In the genomic region with DNA sequence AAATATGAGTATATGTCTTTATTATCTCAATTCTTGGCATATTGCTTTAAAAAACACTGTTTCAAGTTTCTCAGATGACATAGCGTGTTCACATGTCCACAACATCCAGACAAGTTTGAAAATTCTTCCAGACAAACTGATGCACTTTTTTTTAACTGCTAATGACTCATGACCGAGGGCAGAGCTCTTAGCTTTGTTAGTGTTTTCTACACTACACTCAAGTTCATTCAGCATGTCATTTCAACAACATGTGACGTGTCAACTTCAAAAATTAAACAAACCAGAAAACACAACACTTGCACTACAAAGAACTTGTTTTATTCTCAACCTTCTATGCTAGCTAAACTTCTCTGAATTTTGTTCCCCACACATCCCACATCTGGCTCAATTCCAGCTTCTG, we compare ENCODE assay signal across 26 cellular contexts.
A peak's percentile ranks its signal among the peaks of the same experiment; 100 is the strongest.
DNase-seq lines count a peak whose midpoint lies in the region; ATAC-seq, FAIRE-seq and TF ChIP-seq lines count a peak whose summit lies in the region.
"Had no signal": no experiment of that assay in that cellular context is flagged by ENCODE, and none has a peak within 500 bp of the region (broad histone marks: within the 10 kb centered on the region; RNA-seq: fewer than 3 reads in every experiment).

No MANE protein-coding gene starts in this region.

- H3K4me3 ChIP-seq in endothelial cell of umbilical vein (replicated peaks in 1 of 3; ENCODE audit: insufficient read depth in 1 of 3, low read depth in 1 of 3, low read length in 3 of 3) = no peak overlapping the region
- H3K4me3 ChIP-seq in left lung = no peak overlapping the region
- H3K4me3 ChIP-seq: cardiac muscle cell, upper lobe of left lung had no signal

- H3K79me2 ChIP-seq in endothelial cell of umbilical vein (ENCODE audit: control insufficient read depth, insufficient read depth, low read length) = no peaks in the 10 kb centered on the region

- no TSS peak for BruUV-seq in endothelial cell of umbilical vein (replicated peaks; lab: Mats Ljungman, UMichigan)

- H2AFZ ChIP-seq in endothelial cell of umbilical vein (ENCODE audit: low read depth, low read length) = peak overlapping the region; percentile 55

- CTCF ChIA-PET in endothelial cell of umbilical vein (lab: Charles Lee) = interaction anchor here (1.1 to 1.6 kb wide), 2 partner anchors 15 to 18 kb away, joined by 3 to 4 read pairs; no protein-coding TSS in a partner anchor

- H3K27me3 ChIP-seq in endothelial cell of umbilical vein (ENCODE audit: control insufficient read depth in 2 of 2, insufficient read depth in 2 of 2, low read length in 2 of 2) (no peaks in the 10 kb centered on the region), left lung (no peaks in the 10 kb centered on the region)
- H3K27me3 ChIP-seq: cardiac muscle cell, foreskin keratinocyte, upper lobe of left lung had no signal

- H3K27ac ChIP-seq in endothelial cell of umbilical vein (ENCODE audit: insufficient read depth, low read depth, low read length) = peak overlapping the region; percentile 58
- H3K27ac ChIP-seq in left lung = no peak overlapping the region
- H3K27ac ChIP-seq: cardiac muscle cell, foreskin keratinocyte, upper lobe of left lung, WERI-Rb-1 had no signal

- FAIRE-seq in endothelial cell of umbilical vein (lab: Jason Lieb, UNC) = peak; percentile 88
- FAIRE-seq: H1 had no signal

- peak overlapping the region; percentile 34 for H3K4me2 ChIP-seq in endothelial cell of umbilical vein (ENCODE audit: insufficient read depth, low read length)

- peak overlapping the region; percentile 39 for H3K9ac ChIP-seq in endothelial cell of umbilical vein (replicated peaks; ENCODE audit: extremely low read depth, insufficient read depth, low read length)

- peaks cover 21% of the 10 kb centered on the region for H3K4me1 ChIP-seq in endothelial cell of umbilical vein (ENCODE audit: control insufficient read depth, extremely low read depth, insufficient read depth, low read length)
- no peaks in the 10 kb centered on the region for H3K4me1 ChIP-seq in left lung
- H3K4me1 ChIP-seq: upper lobe of left lung had no signal

- intact Hi-C loops in endothelial cell of umbilical vein (cut with micrococcal nuclease) (loop anchor here (1.0 to 5.0 kb wide), 3 partner anchors 89 to 1189 kb away; partner anchors contain the start of gene FLRT2), left lung (cut with DNase I) (no loop called here)

- H3K9me1 ChIP-seq in endothelial cell of umbilical vein (replicated peaks; ENCODE audit: control insufficient read depth, extremely low read depth, insufficient read depth, low read length) = no peaks in the 10 kb centered on the region

- no peak for TF ChIP-seq CTCF in endothelial cell of umbilical vein (IDR thresholded peaks at IDR 0.05; ENCODE audit: extremely low read depth in 1 of 2, insufficient read depth in 1 of 2, low read depth in 1 of 2, low read length in 2 of 2)
- TF ChIP-seq CTCF in left lung (IDR thresholded peaks at IDR 0.05) = no peak

- H4K20me1 ChIP-seq in endothelial cell of umbilical vein (replicated peaks; ENCODE audit: control insufficient read depth, extremely low read depth, insufficient read depth, low read length) = no peaks in the 10 kb centered on the region

- H3K36me3 ChIP-seq in endothelial cell of umbilical vein (ENCODE audit: control insufficient read depth in 2 of 2, extremely low read depth in 1 of 2, insufficient read depth in 2 of 2, low read length in 2 of 2) (no peaks in the 10 kb centered on the region), left lung (no peaks in the 10 kb centered on the region)
- H3K36me3 ChIP-seq: cardiac muscle cell, upper lobe of left lung, WERI-Rb-1 had no signal

- H3K9me3 ChIP-seq in endothelial cell of umbilical vein (replicated peaks; ENCODE audit: control insufficient read depth, insufficient read depth, low read length) = no peaks in the 10 kb centered on the region
- no peaks in the 10 kb centered on the region for H3K9me3 ChIP-seq in left lung

- dilution Hi-C loops in endothelial cell of umbilical vein (cut with MboI; ENCODE audit: extremely low pct_ligation_motif_present, low sequenced_read_pairs) = no loop called here

- DNase-seq in DMS53 (lab: John Stamatoyannopoulos, UW) (peak; percentile 89), NCI-H345 (lab: John Stamatoyannopoulos, UW) (peak; percentile 88), endothelial cell of umbilical vein (ENCODE audit: low read depth, low spot score) (peak; percentile 92), left lung (no peak), hippocampal formation (lab: John Stamatoyannopoulos, UW) (no peak)
- no peak for DNase-seq in stimulated activated CD4-positive, alpha-beta T cell treated with anti-CD3 and anti-CD28 coated beads, Interleukin-2, amount 100 ng/mL, for 48 hours
- DNase-seq: ACHN; activated CD8-positive, alpha-beta T cell treated with anti-CD3 and anti-CD28 coated beads for 36 hours; activated T-cell treated with anti-CD3 and anti-CD28 coated beads, Interleukin-2, amount 50 U/mL, for 48 hours; CD4-positive, alpha-beta memory T cell; DND-41; effector CD4-positive, alpha-beta T cell; KBM-7; MV-4-11; NCI-H187 treated with DMSO at 0.1 percent for 48 hours; NCI-H526; Right ventricle myocardium superior; stimulated activated CD4-positive, alpha-beta T cell treated with anti-CD3 and anti-CD28 coated beads, Interleukin-1b, Interleukin-23, amount 100 ng/mL, for 48 hours; upper lobe of left lung; WERI-Rb-1 had no signal

- POLR2A ChIA-PET in endothelial cell of umbilical vein (lab: Charles Lee) = no interaction called here

- ATAC-seq in left lung = peak; percentile 25
- no peak for ATAC-seq in HG03520 (IDR thresholded peaks at IDR 0.05; ENCODE audit: unreplicated experiment)
- no peak for ATAC-seq in GM21381 (IDR thresholded peaks at IDR 0.05; ENCODE audit: unreplicated experiment)
- ATAC-seq: activated CD8-positive, alpha-beta T cell treated with anti-CD3 and anti-CD28 coated beads for 36 hours; foreskin keratinocyte; sciatic nerve had no signal

- no peak for TF ChIP-seq POLR2A in endothelial cell of umbilical vein (IDR thresholded peaks at IDR 0.05; ENCODE audit: low read depth, low read length)

TF ChIP-seq in endothelial cell of umbilical vein, 7 proteins besides CTCF, POLR2A, EP300 and RAD21:
- TF ChIP-seq, protein P1, sequence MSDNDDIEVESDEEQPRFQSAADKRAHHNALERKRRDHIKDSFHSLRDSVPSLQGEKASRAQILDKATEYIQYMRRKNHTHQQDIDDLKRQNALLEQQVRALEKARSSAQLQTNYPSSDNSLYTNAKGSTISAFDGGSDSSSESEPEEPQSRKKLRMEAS (IDR thresholded peaks at IDR 0.05; ENCODE audit: insufficient read depth, insufficient read length) = no peak
- TF ChIP-seq JUN (IDR thresholded peaks at IDR 0.05; ENCODE audit: borderline replicate concordance, insufficient read depth, insufficient read length, low read depth) = peak; percentile 35
- peak; percentile 62 for TF ChIP-seq FOS (IDR thresholded peaks at IDR 0.05; ENCODE audit: borderline replicate concordance, insufficient read depth, low read length)
TF ChIP-seq in endothelial cell of umbilical vein: peak in this region for 2.

Comparison
In these comparisons a context has a peak if more than half of its experiments do, and no peak if none do; other contexts are left out.
1. DNase-seq: peak in DMS53 (single experiment), NCI-H345 (single experiment) and endothelial cell of umbilical vein (single experiment); none in left lung (0 of 2), hippocampal formation (0 of 2) and stimulated activated CD4-positive, alpha-beta T cell treated with anti-CD3 and anti-CD28 coated beads, Interleukin-2, amount 100 ng/mL, for 48 hours (0 of 2).